9 cellular contexts compared by ENCODE assay signal in the genomic region with DNA sequence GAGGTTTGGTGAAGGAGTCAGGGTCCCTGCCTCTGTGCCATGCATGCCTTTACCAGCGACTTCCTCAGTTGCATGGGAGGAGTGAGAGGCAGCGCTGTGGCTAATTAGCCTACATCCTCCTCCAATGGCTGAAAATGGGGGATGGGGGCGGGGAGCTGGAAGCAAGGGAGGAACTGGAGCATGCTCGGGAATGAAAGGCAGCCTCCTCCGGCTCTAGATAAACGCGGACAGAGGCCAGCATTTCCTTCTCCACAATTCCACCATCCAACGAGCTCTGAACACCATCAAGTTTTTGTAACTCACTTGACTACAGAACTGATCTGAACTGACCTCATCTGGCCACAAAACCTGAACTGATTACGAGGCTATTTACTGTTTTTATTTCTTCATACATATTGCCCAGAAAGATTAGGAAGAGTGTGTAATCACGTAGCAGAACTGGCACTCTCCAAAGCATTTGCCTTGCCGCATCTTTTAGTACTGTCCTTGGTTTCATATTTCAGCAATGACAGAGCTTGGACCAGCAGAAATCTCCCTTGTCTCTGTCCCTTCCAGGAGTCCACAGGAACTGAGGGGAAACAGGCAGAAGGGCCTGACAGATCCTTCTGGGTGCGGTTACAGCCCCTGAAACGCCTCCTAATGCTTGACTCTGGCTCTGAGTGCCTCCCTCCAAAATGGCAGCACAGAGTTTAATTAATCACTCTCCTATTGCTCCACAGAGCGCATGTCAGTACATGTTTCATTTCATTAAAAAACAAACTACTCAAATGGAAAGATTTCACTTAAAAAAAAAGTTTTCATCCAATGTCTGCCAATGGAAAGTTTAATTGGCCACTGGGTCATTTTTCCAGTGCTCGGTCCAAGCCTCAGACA. TPM values are rescaled to one million over a fixed set of nuclear protein-coding genes. Genes with fewer than 3 reads are reported as not detected.
DNase-seq lines count a peak whose midpoint lies in the region; ATAC-seq and TF ChIP-seq lines count a peak whose summit lies in the region.
"Had no signal": no experiment of that assay in that cellular context is flagged by ENCODE, and none has a peak within 500 bp of the region (broad histone marks: within the 10 kb centered on the region; RNA-seq: fewer than 3 reads in every experiment).

No MANE protein-coding gene starts in this region.

- H3K23ac ChIP-seq in mesendoderm (ENCODE audit: low read length) = peak overlapping the region; percentile 48

- H3K79me2 ChIP-seq in SK-N-SH (ENCODE audit: insufficient read depth) (no peaks in the 10 kb centered on the region), mesendoderm (ENCODE audit: control insufficient read depth, insufficient read depth, low read length) (no peaks in the 10 kb centered on the region)

- no peak overlapping the region for H2BK120ac ChIP-seq in mesendoderm (ENCODE audit: low read depth, low read length)

- H3F3A ChIP-seq in SK-N-SH (replicated peaks; ENCODE audit: insufficient read depth) = no peaks in the 10 kb centered on the region

- no peak overlapping the region for H4K5ac ChIP-seq in mesendoderm (ENCODE audit: low read length)

- WGBS in SK-N-SH (ENCODE audit: low lambda C conversion rate) = 91% methylated on average over 15 of the region's 15 CpGs
- WGBS in mesendoderm (ENCODE audit: extremely low coverage, insufficient coverage, low lambda C conversion rate) = no CpG with 5 or more reads among the region's 15 CpGs

- peaks cover 0 to 37% of the 10 kb centered on the region in 2 experiments; a peak in 2 of 4 replicates for H3K4me1 ChIP-seq in SK-N-SH (ENCODE audit: control insufficient read depth in 1 of 2, insufficient read depth in 2 of 2, low read depth in 1 of 2, low read length in 1 of 2)
- peaks cover 15% of the 10 kb centered on the region for H3K4me1 ChIP-seq in mesendoderm (ENCODE audit: control insufficient read depth, low read depth, low read length)
- H3K4me1 ChIP-seq in tibial artery = peaks cover 0 to 59% (median 23%) of the 10 kb centered on the region in 4 donors

- intact Hi-C loops in tibial artery (cut with DNase I; ENCODE audit: low total_unique reads) = no loop called here

- H3K56ac ChIP-seq in mesendoderm (ENCODE audit: low read length) = peak overlapping the region; percentile 58

- CTCF ChIA-PET in SK-N-SH (lab: Yijun Ruan, JAX) = interaction anchor here (0.9 to 1.3 kb wide), 5 partner anchors 19 to 379 kb away, joined by 3 to 4 read pairs (median 3); no protein-coding TSS in a partner anchor

- H3K9ac ChIP-seq in SK-N-SH (no peak overlapping the region), mesendoderm (ENCODE audit: low read length) (peak overlapping the region; percentile 46)

- DNase-seq in SK-N-SH (peak; percentile 36), coronary artery (ENCODE audit: low spot score) (no peak), mesendoderm (peak; percentile 96), tibial artery (peak; percentile 52 to 73)
- no peak for DNase-seq in stimulated activated CD4-positive, alpha-beta T cell treated with anti-CD3 and anti-CD28 coated beads, Interleukin-1b, Interleukin-23, amount 100 ng/mL, for 48 hours
- DNase-seq: activated CD4-positive, alpha-beta T cell treated with anti-CD3 and anti-CD28 coated beads, Interleukin-2, amount 10 ng/mL, durations not matched to agents 7 days and 5 days had no signal

- H2AFZ ChIP-seq in SK-N-SH (ENCODE audit: low read depth) = no peak overlapping the region

- H3K79me1 ChIP-seq in mesendoderm (ENCODE audit: low read length) = no peaks in the 10 kb centered on the region

- H3K36me3 ChIP-seq in SK-N-SH (replicated peaks in 1 of 2; ENCODE audit: control insufficient read depth in 1 of 2, insufficient read depth in 2 of 2, low read length in 1 of 2) (peaks cover 0 to 11% of the 10 kb centered on the region in 2 experiments), mesendoderm (ENCODE audit: control insufficient read depth, insufficient read depth, low read length) (no peaks in the 10 kb centered on the region), tibial artery (no peaks in the 10 kb centered on the region)

- POLR2A ChIA-PET in SK-N-SH (lab: Yijun Ruan, JAX) = no interaction called here

- no peak overlapping the region for H4K8ac ChIP-seq in mesendoderm (ENCODE audit: low read depth, low read length)

- TF ChIP-seq EP300 in SK-N-SH (IDR thresholded peaks at IDR 0.05; ENCODE audit: borderline replicate concordance in 1 of 2, low read depth in 1 of 2, low read length in 1 of 2) = no peak

- H3K9me3 ChIP-seq in SK-N-SH (no peaks in the 10 kb centered on the region), tibial artery (no peaks in the 10 kb centered on the region)

- TF ChIP-seq RAD21 in SK-N-SH (IDR thresholded peaks at IDR 0.05; ENCODE audit: low read length) = no peak

- H3K27ac ChIP-seq in SK-N-SH (ENCODE audit: low read depth in 2 of 2, low read length in 1 of 2) (peak overlapping the region in 1 of 2 experiments; percentile 86; a peak in 2 of 4 replicates), coronary artery (peak overlapping the region; percentile 40 to 84), mesendoderm (ENCODE audit: low read depth, low read length) (peak overlapping the region; percentile 36), tibial artery (peak overlapping the region; percentile 18 to 55)

- H2AK5ac ChIP-seq in mesendoderm (ENCODE audit: low read length) = no peak overlapping the region

- no peaks in the 10 kb centered on the region for H3K27me3 ChIP-seq in SK-N-SH (ENCODE audit: insufficient read depth)
- no peaks in the 10 kb centered on the region for H3K27me3 ChIP-seq in mesendoderm (ENCODE audit: insufficient read depth, low read length, poor library complexity)
- H3K27me3 ChIP-seq in tibial artery = no peaks in the 10 kb centered on the region

- no peak overlapping the region for H3K4me3 ChIP-seq in SK-N-SH (ENCODE audit: low read depth in 2 of 2, low read length in 1 of 2)
- peak overlapping the region; percentile 17 for H3K4me3 ChIP-seq in coronary artery
- H3K4me3 ChIP-seq in mesendoderm (ENCODE audit: low read length) = no peak overlapping the region
- no peak overlapping the region for H3K4me3 ChIP-seq in tibial artery

- H3K4ac ChIP-seq in mesendoderm (ENCODE audit: low read depth, low read length) = no peak overlapping the region

- H2BK5ac ChIP-seq in mesendoderm (ENCODE audit: low read length) = no peak overlapping the region

- H3K9me2 ChIP-seq in SK-N-SH = no peaks in the 10 kb centered on the region

- H2BK15ac ChIP-seq in mesendoderm (replicated peaks; ENCODE audit: low read depth) = no peak overlapping the region

- H3K4me2 ChIP-seq in SK-N-SH = no peak overlapping the region
- peak overlapping the region; percentile 16 for H3K4me2 ChIP-seq in mesendoderm (ENCODE audit: low read length)

- no peak for ATAC-seq in SK-N-SH treated with all-trans-retinoic acid at 6 μM for 48 hours
- no peak for ATAC-seq in GM21786 (IDR thresholded peaks at IDR 0.05; ENCODE audit: unreplicated experiment)
- no peak for ATAC-seq in GM18858 (IDR thresholded peaks at IDR 0.05; ENCODE audit: unreplicated experiment)

- no peaks in the 10 kb centered on the region for H4K20me1 ChIP-seq in SK-N-SH (ENCODE audit: insufficient read depth)

- TF ChIP-seq CTCF in SK-N-SH (IDR thresholded peaks at IDR 0.05) = no peak
- TF ChIP-seq CTCF in coronary artery (IDR thresholded peaks at IDR 0.05) = no peak
- TF ChIP-seq CTCF in tibial artery (IDR thresholded peaks at IDR 0.05) = no peak

- H3K18ac ChIP-seq in mesendoderm (ENCODE audit: low read length) = no peak overlapping the region

TF ChIP-seq in SK-N-SH, 30 proteins besides CTCF, POLR2A, EP300 and RAD21 (continues in another document):
- TF ChIP-seq, protein P1, sequence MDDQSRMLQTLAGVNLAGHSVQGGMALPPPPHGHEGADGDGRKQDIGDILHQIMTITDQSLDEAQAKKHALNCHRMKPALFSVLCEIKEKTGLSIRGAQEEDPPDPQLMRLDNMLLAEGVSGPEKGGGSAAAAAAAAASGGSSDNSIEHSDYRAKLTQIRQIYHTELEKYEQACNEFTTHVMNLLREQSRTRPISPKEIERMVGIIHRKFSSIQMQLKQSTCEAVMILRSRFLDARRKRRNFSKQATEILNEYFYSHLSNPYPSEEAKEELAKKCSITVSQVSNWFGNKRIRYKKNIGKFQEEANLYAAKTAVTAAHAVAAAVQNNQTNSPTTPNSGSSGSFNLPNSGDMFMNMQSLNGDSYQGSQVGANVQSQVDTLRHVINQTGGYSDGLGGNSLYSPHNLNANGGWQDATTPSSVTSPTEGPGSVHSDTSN (IDR thresholded peaks at IDR 0.05) = no peak
- TF ChIP-seq TAF1 (IDR thresholded peaks at IDR 0.05; ENCODE audit: borderline replicate concordance, low read depth, low read length) = no peak
- TF ChIP-seq NRF1 (IDR thresholded peaks at IDR 0.05; ENCODE audit: low read depth, low read length) = no peak

TF ChIP-seq in SK-N-SH treated with all-trans-retinoic acid at 6 μM for 48 hours, 23 proteins besides CTCF, POLR2A, EP300 and RAD21 (continues in another document):
- TF ChIP-seq TOX (CRISPR knock-in tag; IDR thresholded peaks at IDR 0.05; ENCODE audit: borderline replicate concordance) (no peak), ZFP3 (CRISPR knock-in tag; IDR thresholded peaks at IDR 0.05) (no peak), ZC3H10 (CRISPR knock-in tag; IDR thresholded peaks at IDR 0.05) (no peak), ISL1 (CRISPR knock-in tag; IDR thresholded peaks at IDR 0.05) (no peak), ZNF565 (CRISPR knock-in tag; conservative IDR thresholded peaks at IDR 0.05; ENCODE audit: low read depth) (no peak), CSDC2 (CRISPR knock-in tag; IDR thresholded peaks at IDR 0.05) (no peak), SNAI2 (CRISPR knock-in tag; IDR thresholded peaks at IDR 0.05) (no peak), ZNF8 (CRISPR knock-in tag; IDR thresholded peaks at IDR 0.05) (no peak), ZNF70 (CRISPR knock-in tag; IDR thresholded peaks at IDR 0.05) (no peak)
- TF ChIP-seq, protein P2, sequence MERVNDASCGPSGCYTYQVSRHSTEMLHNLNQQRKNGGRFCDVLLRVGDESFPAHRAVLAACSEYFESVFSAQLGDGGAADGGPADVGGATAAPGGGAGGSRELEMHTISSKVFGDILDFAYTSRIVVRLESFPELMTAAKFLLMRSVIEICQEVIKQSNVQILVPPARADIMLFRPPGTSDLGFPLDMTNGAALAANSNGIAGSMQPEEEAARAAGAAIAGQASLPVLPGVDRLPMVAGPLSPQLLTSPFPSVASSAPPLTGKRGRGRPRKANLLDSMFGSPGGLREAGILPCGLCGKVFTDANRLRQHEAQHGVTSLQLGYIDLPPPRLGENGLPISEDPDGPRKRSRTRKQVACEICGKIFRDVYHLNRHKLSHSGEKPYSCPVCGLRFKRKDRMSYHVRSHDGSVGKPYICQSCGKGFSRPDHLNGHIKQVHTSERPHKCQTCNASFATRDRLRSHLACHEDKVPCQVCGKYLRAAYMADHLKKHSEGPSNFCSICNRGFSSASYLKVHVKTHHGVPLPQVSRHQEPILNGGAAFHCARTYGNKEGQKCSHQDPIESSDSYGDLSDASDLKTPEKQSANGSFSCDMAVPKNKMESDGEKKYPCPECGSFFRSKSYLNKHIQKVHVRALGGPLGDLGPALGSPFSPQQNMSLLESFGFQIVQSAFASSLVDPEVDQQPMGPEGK (CRISPR knock-in tag; IDR thresholded peaks at IDR 0.05; ENCODE audit: borderline replicate concordance) = no peak

RNA-seq across cellular contexts. Expression of gene TRAF3IP2, which starts 58.2 kb away (rescaled TPM):
- 5.5 and 5.6 TPM in 2 replicates for polyA plus RNA-seq in SK-N-SH (2012; rRNA removed)
- 6.1 and 8.0 TPM in 2 replicates for polyA plus RNA-seq in SK-N-SH (2012; cell fraction: cytosol; rRNA removed)
- 4.3 and 6.7 TPM in 2 replicates for polyA plus RNA-seq in SK-N-SH (2012; cell fraction: nucleus; rRNA removed)
- polyA plus RNA-seq in mesendoderm (2013, experiment 1 of 2) = 23.9 TPM
- polyA plus RNA-seq in mesendoderm (2013, experiment 2 of 2) = 23.3 TPM

Comparison
In these comparisons a context has a peak if more than half of its experiments do, and no peak if none do; other contexts are left out.
1. DNase-seq: peak in SK-N-SH (single experiment), mesendoderm (single experiment) and tibial artery (2 of 2); none in coronary artery (single experiment) and stimulated activated CD4-positive, alpha-beta T cell treated with anti-CD3 and anti-CD28 coated beads, Interleukin-1b, Interleukin-23, amount 100 ng/mL, for 48 hours (single experiment).